Comparison of ENCODE assay signal across 10 cellular contexts in the genomic region with DNA sequence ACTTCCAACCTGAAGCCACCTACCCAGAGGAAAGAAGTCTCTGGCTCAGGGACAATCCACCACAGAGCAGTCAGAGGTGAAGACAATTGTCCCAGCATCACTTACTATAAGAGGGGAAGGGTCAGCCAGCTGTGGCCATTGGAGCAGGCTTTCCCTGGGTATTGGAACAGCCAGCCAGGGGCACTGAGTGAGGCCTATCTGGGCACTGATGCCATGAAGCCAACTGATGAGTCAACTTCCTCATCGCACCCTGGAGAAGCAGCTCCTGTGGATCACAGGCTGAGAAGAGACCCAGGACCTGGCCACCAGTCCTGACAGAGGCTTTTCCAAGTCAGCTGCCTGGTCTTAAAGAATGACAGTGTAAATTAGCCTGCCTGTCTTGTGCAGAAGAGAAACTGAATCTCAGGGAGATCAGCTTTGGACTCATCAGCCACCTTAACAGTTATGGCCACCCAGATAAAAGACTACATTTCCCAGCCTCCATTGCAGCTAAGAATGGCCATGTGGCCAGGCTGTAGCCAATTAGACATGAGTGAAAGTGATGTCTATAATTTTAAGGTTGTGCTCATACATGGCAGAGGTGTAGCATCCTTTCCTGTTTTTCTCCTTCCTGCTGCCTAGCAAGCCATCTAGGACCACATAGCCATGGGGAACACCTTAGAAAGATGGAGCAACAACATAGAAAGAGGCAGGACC.
A peak's percentile ranks its signal among the peaks of the same experiment; 100 is the strongest.
DNase-seq lines count a peak whose midpoint lies in the region; ATAC-seq and TF ChIP-seq lines count a peak whose summit lies in the region.
"Had no signal": no experiment of that assay in that cellular context is flagged by ENCODE, and none has a peak within 500 bp of the region (broad histone marks: within the 10 kb centered on the region; RNA-seq: fewer than 3 reads in every experiment).

No MANE protein-coding gene starts in this region.

- DNase-seq in GM13977 (ENCODE audit: low spot score): peak; percentile 50
- peak; percentile 13 for DNase-seq in adipocyte (ENCODE audit: low read depth)
- DNase-seq in memory B cell (ENCODE audit: low spot score in 2 of 2): no peak
- no peak for DNase-seq in NCI-H2029 (lab: John Stamatoyannopoulos, UW)
- no peak for DNase-seq in activated CD4-positive, alpha-beta T cell treated with anti-CD3 and anti-CD28 coated beads, Interleukin-2, amount 50 U/mL, for 4 hours
- DNase-seq: NCI-H1436 treated with DMSO at 0.1 percent for 48 hours had no signal

- H3K9ac ChIP-seq in adipocyte (ENCODE audit: low read length): no peak overlapping the region

- peaks cover 27% of the 10 kb centered on the region for H3K27me3 ChIP-seq in adipocyte (replicated peaks; ENCODE audit: control insufficient read depth, insufficient read depth, low read length)

- ATAC-seq in HG02885 (IDR thresholded peaks at IDR 0.05; ENCODE audit: poor library complexity, unreplicated experiment): peak; percentile 84
- ATAC-seq in memory B cell (ENCODE audit: low read depth): peak; percentile 53
- ATAC-seq in GM21723 (IDR thresholded peaks at IDR 0.05; ENCODE audit: unreplicated experiment): no peak
- ATAC-seq in GM19395 (IDR thresholded peaks at IDR 0.05; ENCODE audit: unreplicated experiment): no peak

- H3K4me3 Mint-ChIP-seq in memory B cell: no peak overlapping the region

- H3K4me1 ChIP-seq in adipocyte (ENCODE audit: control insufficient read depth, insufficient read depth, low read length): no peaks in the 10 kb centered on the region

- H3K9me3 Mint-ChIP-seq in memory B cell: no peaks in the 10 kb centered on the region

- H3K27ac Mint-ChIP-seq in memory B cell: no peak overlapping the region

- H3K4me3 ChIP-seq in adipocyte (ENCODE audit: low read length): no peak overlapping the region
- H3K4me3 ChIP-seq: thoracic aorta had no signal

- no peaks in the 10 kb centered on the region for H3K4me1 Mint-ChIP-seq in memory B cell

- TF ChIP-seq CTCF in GM13977 (IDR thresholded peaks at IDR 0.05; ENCODE audit: extremely low read depth, insufficient read depth, missing control alignments): no peak

- no peaks in the 10 kb centered on the region for H3K36me3 Mint-ChIP-seq in memory B cell

- peaks cover 17% of the 10 kb centered on the region for H3K27me3 Mint-ChIP-seq in memory B cell

- H3K9me3 ChIP-seq in adipocyte (ENCODE audit: control insufficient read depth, low read length): no peaks in the 10 kb centered on the region
- H3K9me3 ChIP-seq: thoracic aorta had no signal

- in situ Hi-C loops in GM13977 (cut with MboI; ENCODE audit: low pct_unique_long_range_greater_than_20kb, low sequenced_read_pairs, unreplicated experiment): no loop called here

- no peaks in the 10 kb centered on the region for H3K36me3 ChIP-seq in adipocyte (ENCODE audit: control insufficient read depth, insufficient read depth, low read length, severe bottlenecking)

Comparison
In these comparisons a context has a peak if more than half of its experiments do, and no peak if none do; other contexts are left out.
1. DNase-seq: peak in GM13977 (single experiment) and adipocyte (single experiment); none in memory B cell (0 of 2), NCI-H2029 (single experiment) and activated CD4-positive, alpha-beta T cell treated with anti-CD3 and anti-CD28 coated beads, Interleukin-2, amount 50 U/mL, for 4 hours (0 of 2).
2. ATAC-seq: peak in HG02885 (single experiment) and memory B cell (single experiment); none in GM21723 (single experiment) and GM19395 (single experiment).